Comparison of ENCODE assay signal across 8 cellular contexts in the genomic region with DNA sequence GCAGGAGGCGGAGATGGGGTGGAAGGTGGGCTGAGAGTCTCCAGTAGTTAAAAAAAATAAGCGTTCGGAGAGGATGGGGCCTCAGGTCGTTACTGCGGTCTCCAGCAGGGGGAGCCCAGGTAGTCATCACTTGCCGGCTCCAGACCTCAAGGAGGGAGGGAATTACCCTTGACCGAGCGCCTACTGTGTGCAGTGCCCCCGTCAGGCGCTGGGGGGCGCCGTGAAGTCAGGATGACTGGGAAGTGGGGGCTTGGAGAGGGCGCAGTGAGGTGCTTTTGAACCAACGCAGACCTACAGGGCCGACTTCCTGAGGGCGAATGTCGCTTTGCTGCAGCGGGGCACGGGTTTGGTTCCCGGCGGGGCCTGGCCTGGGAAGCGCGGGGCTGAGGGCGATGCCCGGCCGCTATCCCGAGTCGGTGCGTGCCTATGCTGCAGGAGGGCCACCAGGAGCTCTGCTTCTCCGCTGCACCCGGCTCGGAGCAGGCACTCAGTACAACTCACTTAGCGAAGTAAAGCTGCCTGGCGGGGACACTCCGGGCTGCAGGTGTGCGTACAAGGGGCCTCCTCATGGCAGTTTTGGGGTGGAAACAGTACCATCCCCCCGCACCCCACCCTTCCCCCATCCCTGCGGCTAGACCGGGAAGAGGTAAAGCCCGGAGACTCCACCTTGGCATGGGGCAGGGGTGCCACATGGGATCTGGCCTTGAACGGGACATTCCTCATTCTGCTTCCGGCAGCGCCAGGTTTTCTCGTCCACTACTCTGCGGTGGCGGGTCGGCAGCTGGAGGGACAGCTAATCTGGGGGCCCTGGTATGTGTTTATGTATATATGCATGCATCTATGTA.
A peak's percentile ranks its signal among the peaks of the same experiment; 100 is the strongest.
DNase-seq lines count a peak whose midpoint lies in the region; ATAC-seq and TF ChIP-seq lines count a peak whose summit lies in the region.

No MANE protein-coding gene starts in this region.

- no peaks in the 10 kb centered on the region for H3K9me2 ChIP-seq in GM23338 (ENCODE audit: insufficient read depth)

- H3K27me3 ChIP-seq in GM06990 (replicated peaks; ENCODE audit: control insufficient read depth, insufficient read depth, low read length) (peaks cover 1% of the 10 kb centered on the region), GM23338 (ENCODE audit: insufficient read depth) (peaks cover 98% of the 10 kb centered on the region), right cardiac atrium (ENCODE audit: control insufficient read depth, insufficient read depth) (peaks cover 4% of the 10 kb centered on the region)

- peaks cover 3% of the 10 kb centered on the region; the same call in 1 of the 2 replicates for H3F3A ChIP-seq in GM23338 (replicated peaks; ENCODE audit: low read depth)

- peaks cover 33% of the 10 kb centered on the region for H3K4me1 ChIP-seq in GM23338 (ENCODE audit: insufficient read depth)
- no peaks in the 10 kb centered on the region for H3K4me1 ChIP-seq in right cardiac atrium (ENCODE audit: control insufficient read depth, insufficient read depth, low read length)

- TF ChIP-seq CTCF in GM06990 (IDR thresholded peaks at IDR 0.05; ENCODE audit: insufficient read depth, low read length, poor library complexity, severe bottlenecking) (peak; percentile 99), GM23338 (conservative IDR thresholded peaks at IDR 0.05; ENCODE audit: low read depth in 2 of 2) (peak; percentile 96 to 99), LNCAP (IDR thresholded peaks at IDR 0.05) (peak; percentile 99)

- H3K9me3 Mint-ChIP-seq in GM23338 = no peaks in the 10 kb centered on the region
- H3K9me3 Mint-ChIP-seq in activated naive CD4-positive, alpha-beta T cell treated with anti-CD3 and anti-CD28 coated beads, Interleukin-2, amount 10 ng/mL, durations not matched to agents 7 days and 5 days = no peaks in the 10 kb centered on the region

- H3K36me3 ChIP-seq in GM06990 (ENCODE audit: control insufficient read depth, insufficient read depth, low read length) (no peaks in the 10 kb centered on the region), GM23338 (ENCODE audit: insufficient read depth) (no peaks in the 10 kb centered on the region)

- no peaks in the 10 kb centered on the region for H3K79me2 ChIP-seq in GM23338 (replicated peaks; ENCODE audit: insufficient read depth)

- no peaks in the 10 kb centered on the region for H3K9me3 ChIP-seq in right cardiac atrium (ENCODE audit: control insufficient read depth, low read length)

- peak; percentile 76 for DNase-seq in GM06990 (ENCODE audit: extremely low read depth, insufficient read length)
- peak; percentile 97 for DNase-seq in GM23338 (ENCODE audit: low spot score)
- peak; percentile 66 for DNase-seq in SKM-1 (lab: John Stamatoyannopoulos, UW; ENCODE audit: unreplicated experiment)
- peak; percentile 82 for DNase-seq in activated naive CD4-positive, alpha-beta T cell treated with anti-CD3 and anti-CD28 coated beads, Interleukin-2, amount 10 ng/mL, durations not matched to agents 7 days and 5 days
- peak in 2 of 3 donors; percentile 75 to 79 for DNase-seq in right cardiac atrium
- DNase-seq in smooth muscle cell of the brain vasculature (ENCODE audit: low read depth, low spot score) = peak; percentile 10
- DNase-seq in epidermal melanocyte (ENCODE audit: insufficient read length, low spot score) = no peak

- CTCF ChIA-PET in activated naive CD4-positive, alpha-beta T cell treated with anti-CD3 and anti-CD28 coated beads, Interleukin-2, amount 10 ng/mL, durations not matched to agents 7 days and 5 days (lab: Charles Lee) = interaction anchor here (0.8 to 5.2 kb wide), 9 partner anchors 9 to 58 kb away, joined by 3 to 58 read pairs (median 5); no protein-coding TSS in a partner anchor

- 7% methylated on average over 47 of the region's 47 CpGs for WGBS in right cardiac atrium

- no peak overlapping the region for H3K27ac ChIP-seq in GM23338 (ENCODE audit: low read depth)
- H3K27ac ChIP-seq in right cardiac atrium (ENCODE audit: low read length) = no peak overlapping the region

- intact Hi-C loops in right cardiac atrium (cut with DNase I) = no loop called here

- no peak overlapping the region for H3K27ac Mint-ChIP-seq in GM23338
- H3K27ac Mint-ChIP-seq in activated naive CD4-positive, alpha-beta T cell treated with anti-CD3 and anti-CD28 coated beads, Interleukin-2, amount 10 ng/mL, durations not matched to agents 7 days and 5 days = no peak overlapping the region

- ATAC-seq in GM23338 = peak; percentile 58
- peak; percentile 38 to 56 for ATAC-seq in right cardiac atrium

- H3K27me3 Mint-ChIP-seq in GM23338 (ENCODE audit: insufficient read depth, low read depth, poor library complexity) = peaks cover 97% of the 10 kb centered on the region
- peaks cover 96% of the 10 kb centered on the region for H3K27me3 Mint-ChIP-seq in activated naive CD4-positive, alpha-beta T cell treated with anti-CD3 and anti-CD28 coated beads, Interleukin-2, amount 10 ng/mL, durations not matched to agents 7 days and 5 days

- H3K4me3 ChIP-seq in GM06990 (replicated peaks; ENCODE audit: low read depth, low read length) = no peak overlapping the region
- H3K4me3 ChIP-seq in GM23338 = peak overlapping the region; percentile 61
- H3K4me3 ChIP-seq in right cardiac atrium (ENCODE audit: low read length) = no peak overlapping the region

- peak overlapping the region; percentile 58 for H3K4me3 Mint-ChIP-seq in GM23338
- no peak overlapping the region for H3K4me3 Mint-ChIP-seq in activated naive CD4-positive, alpha-beta T cell treated with anti-CD3 and anti-CD28 coated beads, Interleukin-2, amount 10 ng/mL, durations not matched to agents 7 days and 5 days

- H3K4me1 Mint-ChIP-seq in GM23338 = peaks cover 27% of the 10 kb centered on the region
- peaks cover 4% of the 10 kb centered on the region for H3K4me1 Mint-ChIP-seq in activated naive CD4-positive, alpha-beta T cell treated with anti-CD3 and anti-CD28 coated beads, Interleukin-2, amount 10 ng/mL, durations not matched to agents 7 days and 5 days

- no peaks in the 10 kb centered on the region for H3K36me3 Mint-ChIP-seq in GM23338 (ENCODE audit: low read depth)
- H3K36me3 Mint-ChIP-seq in activated naive CD4-positive, alpha-beta T cell treated with anti-CD3 and anti-CD28 coated beads, Interleukin-2, amount 10 ng/mL, durations not matched to agents 7 days and 5 days = no peaks in the 10 kb centered on the region

- H2AFZ ChIP-seq in GM23338 = peak overlapping the region; percentile 78; the same call in 1 of the 2 replicates

- peaks cover 5% of the 10 kb centered on the region; the same call in 1 of the 2 replicates for H4K20me1 ChIP-seq in GM23338 (replicated peaks; ENCODE audit: insufficient read depth)

- H3K4me2 ChIP-seq in GM23338 = peak overlapping the region; percentile 83

TF ChIP-seq in GM23338, 12 proteins besides CTCF, POLR2A, EP300 and RAD21:
- TF ChIP-seq JUNB (IDR thresholded peaks at IDR 0.05; ENCODE audit: unreplicated experiment) (no peak), EZH2 (IDR thresholded peaks at IDR 0.05; ENCODE audit: low read depth, unreplicated experiment) (peak; percentile 40), CREB1 (CRISPR knock-in tag; IDR thresholded peaks at IDR 0.05; ENCODE audit: low read depth) (peak; percentile 63)
- TF ChIP-seq, protein P1, sequence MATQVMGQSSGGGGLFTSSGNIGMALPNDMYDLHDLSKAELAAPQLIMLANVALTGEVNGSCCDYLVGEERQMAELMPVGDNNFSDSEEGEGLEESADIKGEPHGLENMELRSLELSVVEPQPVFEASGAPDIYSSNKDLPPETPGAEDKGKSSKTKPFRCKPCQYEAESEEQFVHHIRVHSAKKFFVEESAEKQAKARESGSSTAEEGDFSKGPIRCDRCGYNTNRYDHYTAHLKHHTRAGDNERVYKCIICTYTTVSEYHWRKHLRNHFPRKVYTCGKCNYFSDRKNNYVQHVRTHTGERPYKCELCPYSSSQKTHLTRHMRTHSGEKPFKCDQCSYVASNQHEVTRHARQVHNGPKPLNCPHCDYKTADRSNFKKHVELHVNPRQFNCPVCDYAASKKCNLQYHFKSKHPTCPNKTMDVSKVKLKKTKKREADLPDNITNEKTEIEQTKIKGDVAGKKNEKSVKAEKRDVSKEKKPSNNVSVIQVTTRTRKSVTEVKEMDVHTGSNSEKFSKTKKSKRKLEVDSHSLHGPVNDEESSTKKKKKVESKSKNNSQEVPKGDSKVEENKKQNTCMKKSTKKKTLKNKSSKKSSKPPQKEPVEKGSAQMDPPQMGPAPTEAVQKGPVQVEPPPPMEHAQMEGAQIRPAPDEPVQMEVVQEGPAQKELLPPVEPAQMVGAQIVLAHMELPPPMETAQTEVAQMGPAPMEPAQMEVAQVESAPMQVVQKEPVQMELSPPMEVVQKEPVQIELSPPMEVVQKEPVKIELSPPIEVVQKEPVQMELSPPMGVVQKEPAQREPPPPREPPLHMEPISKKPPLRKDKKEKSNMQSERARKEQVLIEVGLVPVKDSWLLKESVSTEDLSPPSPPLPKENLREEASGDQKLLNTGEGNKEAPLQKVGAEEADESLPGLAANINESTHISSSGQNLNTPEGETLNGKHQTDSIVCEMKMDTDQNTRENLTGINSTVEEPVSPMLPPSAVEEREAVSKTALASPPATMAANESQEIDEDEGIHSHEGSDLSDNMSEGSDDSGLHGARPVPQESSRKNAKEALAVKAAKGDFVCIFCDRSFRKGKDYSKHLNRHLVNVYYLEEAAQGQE (IDR thresholded peaks at IDR 0.05; ENCODE audit: unreplicated experiment) = peak; percentile 55
